In genomic region chr6:149129401-149130077, GRCh38 we compare ENCODE assay signal across 10 cellular contexts.
DNase-seq lines count a peak whose midpoint lies in the region; ATAC-seq lines count a peak whose summit lies in the region.
"Had no signal": no experiment of that assay in that cellular context is flagged by ENCODE, and none has a peak within 500 bp of the region (broad histone marks: within the 10 kb centered on the region; RNA-seq: fewer than 3 reads in every experiment).

No MANE protein-coding gene starts in this region.

- no peaks in the 10 kb centered on the region for H3K27me3 ChIP-seq in subcutaneous abdominal adipose tissue (ENCODE audit: control insufficient read depth in 5 of 5, insufficient read depth in 4 of 5, low read length in 5 of 5)
- H3K27me3 ChIP-seq: ascending aorta had no signal

- H3K9me3 Mint-ChIP-seq in activated T-cell treated with anti-CD3 and anti-CD28 coated beads, Interleukin-2, amount 50 U/mL, for 72 hours, result peaks cover 5 to 6% of the 10 kb centered on the region in 2 donors
- peaks cover 8% of the 10 kb centered on the region for H3K9me3 Mint-ChIP-seq in activated T-cell treated with anti-CD3 and anti-CD28 coated beads, Interleukin-2, amount 50 U/mL, for 24 hours

- H3K4me1 Mint-ChIP-seq in activated T-cell treated with anti-CD3 and anti-CD28 coated beads, Interleukin-2, amount 50 U/mL, for 72 hours (ENCODE audit: low read depth), result peaks cover 61% of the 10 kb centered on the region
- peaks cover 53% of the 10 kb centered on the region for H3K4me1 Mint-ChIP-seq in activated T-cell treated with anti-CD3 and anti-CD28 coated beads, Interleukin-2, amount 50 U/mL, for 24 hours (ENCODE audit: low read depth)

- H3K9me3 ChIP-seq in subcutaneous abdominal adipose tissue (ENCODE audit: control insufficient read depth in 5 of 5, low read length in 5 of 5), result no peaks in the 10 kb centered on the region
- H3K9me3 ChIP-seq: ascending aorta had no signal

- no peak overlapping the region for H3K4me3 ChIP-seq in subcutaneous abdominal adipose tissue (ENCODE audit: low read depth in 1 of 5, low read length in 5 of 5)
- H3K4me3 ChIP-seq: ascending aorta had no signal

- H3K36me3 Mint-ChIP-seq in activated T-cell treated with anti-CD3 and anti-CD28 coated beads, Interleukin-2, amount 50 U/mL, for 72 hours (ENCODE audit: insufficient read depth in 2 of 2), result peaks cover 13 to 20% of the 10 kb centered on the region in 2 donors
- H3K36me3 Mint-ChIP-seq in activated T-cell treated with anti-CD3 and anti-CD28 coated beads, Interleukin-2, amount 50 U/mL, for 24 hours (ENCODE audit: low read depth), result no peaks in the 10 kb centered on the region

- peak overlapping the region; percentile 95 for H3K27ac Mint-ChIP-seq in activated T-cell treated with anti-CD3 and anti-CD28 coated beads, Interleukin-2, amount 50 U/mL, for 72 hours
- no peak overlapping the region for H3K27ac Mint-ChIP-seq in activated T-cell treated with anti-CD3 and anti-CD28 coated beads, Interleukin-2, amount 50 U/mL, for 24 hours

- peak overlapping the region in 1 of 2 donors; percentile 21 for H3K4me3 Mint-ChIP-seq in activated T-cell treated with anti-CD3 and anti-CD28 coated beads, Interleukin-2, amount 50 U/mL, for 72 hours
- H3K4me3 Mint-ChIP-seq in activated T-cell treated with anti-CD3 and anti-CD28 coated beads, Interleukin-2, amount 50 U/mL, for 24 hours, result no peak overlapping the region

- DNase-seq in activated T-cell treated with anti-CD3 and anti-CD28 coated beads, Interleukin-2, amount 50 U/mL, for 72 hours, result no peak
- DNase-seq in activated T-cell treated with anti-CD3 and anti-CD28 coated beads, Interleukin-2, amount 50 U/mL, for 24 hours, result no peak
- DNase-seq in NOMO-1 (lab: John Stamatoyannopoulos, UW; ENCODE audit: unreplicated experiment in 2 of 2) (peak; percentile 69 to 90), dedifferentiated amniotic fluid mesenchymal stem cell (ENCODE audit: extremely low spot score) (peak; percentile 64), dermis blood vessel endothelial cell (no peak), medulla oblongata (ENCODE audit: extremely low spot score) (no peak)

- no peaks in the 10 kb centered on the region for H3K36me3 ChIP-seq in subcutaneous abdominal adipose tissue (ENCODE audit: control insufficient read depth in 5 of 5, insufficient read depth in 5 of 5, low read length in 5 of 5)
- H3K36me3 ChIP-seq: ascending aorta had no signal

- peak overlapping the region; percentile 35 for H3K27ac ChIP-seq in subcutaneous abdominal adipose tissue (ENCODE audit: low read depth, low read length)
- H3K27ac ChIP-seq: ascending aorta, parathyroid adenoma had no signal

- no peak overlapping the region for H3K9ac ChIP-seq in subcutaneous abdominal adipose tissue (ENCODE audit: low read length in 5 of 5)
- H3K9ac ChIP-seq: parathyroid adenoma had no signal

- ATAC-seq in activated T-cell treated with anti-CD3 and anti-CD28 coated beads, Interleukin-2, amount 50 U/mL, for 72 hours (replicated peaks in 1 of 2), result peak in 1 of 2 donors; percentile 51
- no peak for ATAC-seq in GM21529 (IDR thresholded peaks at IDR 0.05; ENCODE audit: unreplicated experiment)

- peaks cover 0 to 18% (median 12%) of the 10 kb centered on the region in 5 donors for H3K4me1 ChIP-seq in subcutaneous abdominal adipose tissue (ENCODE audit: control insufficient read depth in 5 of 5, insufficient read depth in 5 of 5, low read length in 5 of 5)
- H3K4me1 ChIP-seq: parathyroid adenoma had no signal

- no peaks in the 10 kb centered on the region for H3K27me3 Mint-ChIP-seq in activated T-cell treated with anti-CD3 and anti-CD28 coated beads, Interleukin-2, amount 50 U/mL, for 72 hours (ENCODE audit: low read depth)
- no peaks in the 10 kb centered on the region for H3K27me3 Mint-ChIP-seq in activated T-cell treated with anti-CD3 and anti-CD28 coated beads, Interleukin-2, amount 50 U/mL, for 24 hours

Comparison
In these comparisons a context has a peak if more than half of its experiments do, and no peak if none do; other contexts are left out.
1. DNase-seq: peak in NOMO-1 (2 of 2) and dedifferentiated amniotic fluid mesenchymal stem cell (single experiment); none in activated T-cell treated with anti-CD3 and anti-CD28 coated beads, Interleukin-2, amount 50 U/mL, for 72 hours (0 of 2), activated T-cell treated with anti-CD3 and anti-CD28 coated beads, Interleukin-2, amount 50 U/mL, for 24 hours (single experiment), dermis blood vessel endothelial cell (single experiment) and medulla oblongata (single experiment).